Comparison of ENCODE assay signal across 8 cellular contexts in genomic region chr15:31214158-31214863, GRCh38.
DNase-seq lines count a peak whose midpoint lies in the region; ATAC-seq and TF ChIP-seq lines count a peak whose summit lies in the region.

No MANE protein-coding gene starts in this region.

- peak overlapping the region; percentile 73 for H3K27ac Mint-ChIP-seq in activated T-helper 17 cell treated with anti-CD3 and anti-CD28 coated beads, Interleukin-2, amount 50 U/mL, for 72 hours

- H3K36me3 Mint-ChIP-seq in activated T-helper 17 cell treated with anti-CD3 and anti-CD28 coated beads, Interleukin-2, amount 50 U/mL, for 72 hours (ENCODE audit: low read depth), result no peaks in the 10 kb centered on the region

- no peaks in the 10 kb centered on the region for H3K27me3 Mint-ChIP-seq in activated T-helper 17 cell treated with anti-CD3 and anti-CD28 coated beads, Interleukin-2, amount 50 U/mL, for 72 hours

- no peak overlapping the region for H3K4me3 ChIP-seq in heart right ventricle
- H3K4me3 ChIP-seq in lower lobe of right lung, result no peak overlapping the region
- no peak overlapping the region for H3K4me3 ChIP-seq in aorta (ENCODE audit: low read length in 2 of 2)

- peaks cover 17% of the 10 kb centered on the region for H3K4me1 Mint-ChIP-seq in activated T-helper 17 cell treated with anti-CD3 and anti-CD28 coated beads, Interleukin-2, amount 50 U/mL, for 72 hours

- 77 to 87% methylated on average over 8 of the region's 8 CpGs for WGBS in heart right ventricle, 2 donors
- WGBS in aorta, 2 donors, result 79 to 85% methylated on average over 8 of the region's 8 CpGs

- no peaks in the 10 kb centered on the region for H3K27me3 ChIP-seq in heart right ventricle
- no peaks in the 10 kb centered on the region for H3K27me3 ChIP-seq in lower lobe of right lung (ENCODE audit: low read depth)
- H3K27me3 ChIP-seq in aorta (ENCODE audit: control insufficient read depth in 1 of 2, insufficient read depth in 2 of 2, low read length in 1 of 2), result no peaks in the 10 kb centered on the region

- H3K4me1 ChIP-seq in heart right ventricle, result peaks cover 6 to 65% (median 41%) of the 10 kb centered on the region in 9 donors
- H3K4me1 ChIP-seq in lower lobe of right lung, result peaks cover 43% of the 10 kb centered on the region
- H3K4me1 ChIP-seq in aorta (ENCODE audit: control insufficient read depth in 1 of 2, insufficient read depth in 2 of 2, low read length in 2 of 2), result peaks cover 0 to 2% of the 10 kb centered on the region in 2 donors

- TF ChIP-seq POLR2A in GM18505 (IDR thresholded peaks at IDR 0.05; ENCODE audit: borderline replicate concordance, extremely low read depth, insufficient read depth, insufficient read length), result no peak

- peak overlapping the region; percentile 86 to 99 (median 95) for H3K27ac ChIP-seq in heart right ventricle
- peak overlapping the region; percentile 99 for H3K27ac ChIP-seq in lower lobe of right lung
- no peak overlapping the region for H3K27ac ChIP-seq in aorta (ENCODE audit: low read depth in 1 of 2, low read length in 2 of 2)

- peak overlapping the region; percentile 79 for H3K4me3 Mint-ChIP-seq in activated T-helper 17 cell treated with anti-CD3 and anti-CD28 coated beads, Interleukin-2, amount 50 U/mL, for 72 hours

- ATAC-seq in heart right ventricle (peak in 2 of 8 donors; percentile 1 to 3), left cardiac atrium (no peak), lower lobe of right lung (peak; percentile 0 to 2), aorta (ENCODE audit: low FRiP score) (peak; percentile 4), GM18868 (IDR thresholded peaks at IDR 0.05; ENCODE audit: unreplicated experiment) (no peak), GM18505 (IDR thresholded peaks at IDR 0.05; ENCODE audit: unreplicated experiment) (no peak)
- no peak for ATAC-seq in activated T-helper 17 cell treated with anti-CD3 and anti-CD28 coated beads, Interleukin-2, amount 50 U/mL, for 72 hours (replicated peaks)

- TF ChIP-seq CTCF in heart right ventricle (IDR thresholded peaks at IDR 0.05) (no peak), lower lobe of right lung (IDR thresholded peaks at IDR 0.05) (no peak)

- H3K36me3 ChIP-seq in heart right ventricle, result no peaks in the 10 kb centered on the region
- H3K36me3 ChIP-seq in lower lobe of right lung, result no peaks in the 10 kb centered on the region
- H3K36me3 ChIP-seq in aorta (ENCODE audit: control insufficient read depth in 1 of 2, insufficient read depth in 2 of 2, low read length in 1 of 2), result no peaks in the 10 kb centered on the region

- DNase-seq in heart right ventricle, result no peak
- no peak for DNase-seq in left cardiac atrium
- DNase-seq in lower lobe of right lung, result no peak
- no peak for DNase-seq in aorta
- DNase-seq in COR-L47 (lab: John Stamatoyannopoulos, UW), result no peak

- intact Hi-C loops in heart right ventricle (cut with DNase I), result loop anchor here in 8 of 10 donors (2.0 to 10.0 kb wide), 7 partner anchors 98 to 220 kb away; no protein-coding TSS in a partner anchor
- intact Hi-C loops in left cardiac atrium (cut with DNase I), result loop anchor here in 1 of 2 donors (10.0 kb wide), 1 partner anchor 110 kb away; the partner anchor contains the start of gene KLF13
- intact Hi-C loops in lower lobe of right lung (cut with DNase I), result loop anchor here (10.0 kb wide), 1 partner anchor 110 kb away; the partner anchor contains the start of gene KLF13
- intact Hi-C loops in aorta (cut with DNase I), result loop anchor here in 1 of 2 donors (5.0 kb wide), 3 partner anchors 113 to 273 kb away; partner anchors contain the start of gene KLF13

- H3K9me3 Mint-ChIP-seq in activated T-helper 17 cell treated with anti-CD3 and anti-CD28 coated beads, Interleukin-2, amount 50 U/mL, for 72 hours, result no peaks in the 10 kb centered on the region

- H3K9me3 ChIP-seq in heart right ventricle (peaks cover 0 to 12% (median 0%) of the 10 kb centered on the region in 11 donors), lower lobe of right lung (peaks cover 5% of the 10 kb centered on the region), aorta (ENCODE audit: control insufficient read depth, low read length) (peaks cover 1% of the 10 kb centered on the region)

Comparison
In these comparisons a context has a peak if more than half of its experiments do, and no peak if none do; other contexts are left out.
1. ATAC-seq: peak in lower lobe of right lung (2 of 2) and aorta (single experiment); none in left cardiac atrium (0 of 2), activated T-helper 17 cell treated with anti-CD3 and anti-CD28 coated beads, Interleukin-2, amount 50 U/mL, for 72 hours (single experiment), GM18868 (single experiment) and GM18505 (single experiment).
2. H3K27ac ChIP-seq: peak in heart right ventricle (10 of 10) and lower lobe of right lung (single experiment); none in aorta (0 of 2).